In genomic region chr7:151410405-151411390, GRCh38 we compare ENCODE assay signal across 9 cellular contexts. TPM values are rescaled to one million over a fixed set of nuclear protein-coding genes. Genes with fewer than 3 reads are reported as not detected.
DNase-seq lines count a peak whose midpoint lies in the region; ATAC-seq and TF ChIP-seq lines count a peak whose summit lies in the region.
"Had no signal": no experiment of that assay in that cellular context is flagged by ENCODE, and none has a peak within 500 bp of the region (broad histone marks: within the 10 kb centered on the region; RNA-seq: fewer than 3 reads in every experiment).

No MANE protein-coding gene starts in this region.

- H3K27ac ChIP-seq in lower lobe of right lung (peak overlapping the region; percentile 67), thyroid gland (peak overlapping the region; percentile 89 to 97 (median 96))

- peak in 1 of 2 donors; percentile 81 for TF ChIP-seq POLR2A in thyroid gland (IDR thresholded peaks at IDR 0.05)

- H3K36me3 ChIP-seq in lower lobe of right lung (no peaks in the 10 kb centered on the region), thyroid gland (no peaks in the 10 kb centered on the region)

- peak; percentile 67 for DNase-seq in NCI-H82 (lab: John Stamatoyannopoulos, UW)
- no peak for DNase-seq in NCI-H82 treated with DMSO at 0.1 percent for 48 hours (lab: John Stamatoyannopoulos, UW; ENCODE audit: unreplicated experiment)
- peak; percentile 26 for DNase-seq in cerebellar cortex (ENCODE audit: low spot score)
- no peak for DNase-seq in lower lobe of right lung
- peak; percentile 73 for DNase-seq in thyroid gland
- no peak for DNase-seq in LoVo (ENCODE audit: low spot score)
- DNase-seq in NCI-H1694 (lab: John Stamatoyannopoulos, UW), result no peak
- DNase-seq: CD4-positive, CD25-positive, alpha-beta regulatory T cell had no signal

- peak overlapping the region; percentile 50 for H3K4me3 ChIP-seq in lower lobe of right lung
- H3K4me3 ChIP-seq in thyroid gland (replicated peaks in 1 of 3), result peak overlapping the region; percentile 68 to 84 (median 69)

- H3K27me3 ChIP-seq in lower lobe of right lung (ENCODE audit: low read depth) (peaks cover 39% of the 10 kb centered on the region), thyroid gland (no peaks in the 10 kb centered on the region)

- ATAC-seq in lower lobe of right lung (peak; percentile 14 to 25), GM18867 (IDR thresholded peaks at IDR 0.05; ENCODE audit: unreplicated experiment) (no peak)

- intact Hi-C loops in lower lobe of right lung (cut with DNase I) (no loop called here), thyroid gland (cut with DNase I) (no loop called here)

- no peak for TF ChIP-seq CTCF in lower lobe of right lung (IDR thresholded peaks at IDR 0.05)
- TF ChIP-seq CTCF in thyroid gland (IDR thresholded peaks at IDR 0.05), result no peak

- WGBS in thyroid gland, 2 donors, result 33 to 34% methylated on average over 41 to 43 of the region's 55 CpGs

- peaks cover 27% of the 10 kb centered on the region for H3K4me1 ChIP-seq in lower lobe of right lung
- peaks cover 8 to 29% of the 10 kb centered on the region in 2 donors for H3K4me1 ChIP-seq in thyroid gland

- no peaks in the 10 kb centered on the region for H3K9me3 ChIP-seq in lower lobe of right lung
- no peaks in the 10 kb centered on the region for H3K9me3 ChIP-seq in thyroid gland

RNA-seq across cellular contexts. Expression of gene WDR86, which starts 0.9 kb away (rescaled TPM):
- total RNA-seq in lower lobe of right lung, result 4.4 TPM
- 100 to 1,000 TPM in 3 of 4 donors, 10 to 100 TPM in 1; 99.5 to 203 (median 142) TPM for total RNA-seq in thyroid gland

RNA-seq across cellular contexts. Expression of gene CRYGN, which starts 29.2 kb away (rescaled TPM):
- total RNA-seq in lower lobe of right lung (not detected), thyroid gland (10 to 100 TPM; 16.4 to 45.5 (median 24.5) TPM)

Comparison
In these comparisons a context has a peak if more than half of its experiments do, and no peak if none do; other contexts are left out.
1. DNase-seq: peak in NCI-H82 (single experiment), cerebellar cortex (single experiment) and thyroid gland (2 of 2); none in NCI-H82 treated with DMSO at 0.1 percent for 48 hours (single experiment), lower lobe of right lung (single experiment), LoVo (single experiment) and NCI-H1694 (single experiment).
2. RNA of gene WDR86, which starts 0.9 kb away (total RNA-seq): 99.5 to 203 TPM in thyroid gland; 4.4 TPM in lower lobe of right lung (single experiment); every median in the first group is over 10 times any median in the second.
3. RNA of gene CRYGN, which starts 29.2 kb away (total RNA-seq): 16.4 to 45.5 TPM in thyroid gland; not detected in lower lobe of right lung (single experiment); every median in the first group is over 10 times any median in the second.